In the genomic region with DNA sequence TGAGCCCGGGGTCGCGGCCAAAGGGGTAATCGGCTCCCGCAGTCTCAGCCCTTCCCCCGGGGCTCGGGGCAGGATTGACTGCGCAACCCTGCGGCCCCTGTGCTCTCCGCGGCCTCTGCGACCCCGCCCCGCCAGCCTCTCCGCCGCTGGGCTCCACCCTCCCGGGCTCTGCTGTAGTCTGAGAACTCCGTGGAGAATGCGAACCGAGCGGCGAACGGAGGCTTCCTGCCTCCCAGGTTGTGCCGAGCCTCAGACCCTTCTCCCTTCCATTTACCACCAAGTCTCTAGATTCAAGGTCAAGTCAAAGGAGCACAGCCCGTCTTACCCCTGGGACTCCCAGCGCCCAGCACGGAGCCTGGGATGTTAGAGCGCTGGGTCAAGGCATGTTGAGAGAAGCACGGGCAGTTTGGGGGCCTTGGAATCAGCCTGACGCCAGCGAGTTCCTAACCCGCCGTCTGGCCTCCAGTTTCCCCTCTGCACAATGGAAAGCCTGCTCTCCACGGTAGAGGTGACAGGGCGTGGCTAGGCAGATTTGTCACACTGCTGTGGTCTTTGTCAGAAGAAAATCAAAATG, we compare ENCODE assay signal across 8 cellular contexts. TPM values are rescaled to one million over a fixed set of nuclear protein-coding genes. Genes with fewer than 3 reads are reported as not detected.
A peak's percentile ranks its signal among the peaks of the same experiment; 100 is the strongest.
DNase-seq lines count a peak whose midpoint lies in the region; ATAC-seq, FAIRE-seq and TF ChIP-seq lines count a peak whose summit lies in the region.

No MANE protein-coding gene starts in this region.

- TF ChIP-seq CTCF in GM20000 (IDR thresholded peaks at IDR 0.05; ENCODE audit: extremely low read depth, missing control alignments), result no peak
- no peak for TF ChIP-seq CTCF in bronchial epithelial cell (IDR thresholded peaks at IDR 0.05; ENCODE audit: insufficient read depth, low read length, severe bottlenecking)
- no peak for TF ChIP-seq CTCF in keratinocyte (optimal IDR thresholded peaks at IDR 0.05 in 1 of 3, IDR thresholded peaks at IDR 0.05 in 1 of 3, conservative IDR thresholded peaks at IDR 0.05 in 1 of 3; ENCODE audit: extremely low read depth in 1 of 3, insufficient read depth in 2 of 3, low read length in 3 of 3)

- peak overlapping the region; percentile 91 to 95 for H3K27ac Mint-ChIP-seq in T-cell

- peaks cover 54 to 62% (median 57%) of the 10 kb centered on the region in 3 donors for H3K4me1 Mint-ChIP-seq in T-cell

- POLR2A ChIA-PET in T-cell (lab: Charles Lee), result interaction anchor here in 1 of 2 donors (0.7 kb wide), 1 partner anchor 46 kb away, joined by 3 read pairs; no protein-coding TSS in a partner anchor

- H3K36me3 Mint-ChIP-seq in T-cell, result peaks cover 25% of the 10 kb centered on the region

- H3K79me2 ChIP-seq in keratinocyte (ENCODE audit: control insufficient read depth, insufficient read depth, low read length), result peaks cover 65% of the 10 kb centered on the region

- DNase-seq in GM20000 (ENCODE audit: low spot score) (peak; percentile 34), T-cell (peak in 29 of 34 experiments; percentile 11 to 64 (median 45)), bronchial epithelial cell (ENCODE audit: low read depth) (no peak), keratinocyte (ENCODE audit: low read depth, low spot score) (no peak), CD1c-positive myeloid dendritic cell (ENCODE audit: extremely low spot score) (no peak)
- peak; percentile 52 for DNase-seq in stimulated activated CD4-positive, alpha-beta T cell treated with anti-CD3 and anti-CD28 coated beads, Interleukin-12 subunit alpha, Interleukin-12 subunit beta, amount 100 ng/mL, for 4 hours

- CTCF ChIA-PET in T-cell (lab: Charles Lee), result interaction anchor here (0.6 to 1.0 kb wide), 5 partner anchors 24 to 295 kb away, joined by 3 to 7 read pairs (median 4); no protein-coding TSS in a partner anchor

- H3K36me3 ChIP-seq in bronchial epithelial cell (ENCODE audit: control insufficient read depth, insufficient read depth, low read length), result no peaks in the 10 kb centered on the region
- H3K36me3 ChIP-seq in keratinocyte (ENCODE audit: control insufficient read depth in 2 of 2, extremely low read depth in 1 of 2, insufficient read depth in 2 of 2, low read length in 2 of 2), result peaks cover 0 to 1% of the 10 kb centered on the region in 2 experiments

- H4K20me1 ChIP-seq in keratinocyte (ENCODE audit: control insufficient read depth, extremely low read depth, insufficient read depth, low read length), result no peaks in the 10 kb centered on the region

- no peaks in the 10 kb centered on the region for H3K27me3 ChIP-seq in bronchial epithelial cell (ENCODE audit: control insufficient read depth, insufficient read depth, low read length)
- no peaks in the 10 kb centered on the region for H3K27me3 ChIP-seq in keratinocyte (ENCODE audit: control insufficient read depth, extremely low read depth, insufficient read depth, low read length)

- peaks cover 8% of the 10 kb centered on the region for H3K9me1 ChIP-seq in keratinocyte (ENCODE audit: control insufficient read depth, extremely low read depth, insufficient read depth, low read length)

- H2AFZ ChIP-seq in keratinocyte (ENCODE audit: control insufficient read depth, low read length), result peak overlapping the region; percentile 4

- H3K9me3 ChIP-seq in keratinocyte (ENCODE audit: control insufficient read depth, low read depth, low read length), result no peaks in the 10 kb centered on the region

- peak overlapping the region; percentile 62 for H3K4me3 ChIP-seq in bronchial epithelial cell (ENCODE audit: low read depth, low read length)
- peak overlapping the region; percentile 75 to 99 (median 97) for H3K4me3 ChIP-seq in keratinocyte (ENCODE audit: control insufficient read depth in 2 of 3, extremely low read depth in 1 of 3, insufficient read depth in 2 of 3, low read depth in 1 of 3, low read length in 3 of 3)

- peak overlapping the region; percentile 88 for H3K27ac ChIP-seq in keratinocyte (ENCODE audit: control insufficient read depth, insufficient read depth, low read length)

- no peaks in the 10 kb centered on the region for H3K27me3 Mint-ChIP-seq in T-cell

- no peaks in the 10 kb centered on the region for H3K9me3 Mint-ChIP-seq in T-cell

- FAIRE-seq in bronchial epithelial cell (lab: Jason Lieb, UNC) (no peak), keratinocyte (lab: Jason Lieb, UNC) (no peak)

- ATAC-seq in T-cell (replicated peaks in 1 of 4) (peak; percentile 26 to 48 (median 44)), HG03460 (IDR thresholded peaks at IDR 0.05; ENCODE audit: unreplicated experiment) (no peak), GM21381 (IDR thresholded peaks at IDR 0.05; ENCODE audit: unreplicated experiment) (no peak)

- dilution Hi-C loops in keratinocyte (cut with MboI; ENCODE audit: extremely low pct_ligation_motif_present, low sequenced_read_pairs), result no loop called here

- H3K4me1 ChIP-seq in keratinocyte (ENCODE audit: control insufficient read depth, extremely low read depth, insufficient read depth, low read length), result peaks cover 45% of the 10 kb centered on the region

- peak overlapping the region; percentile 77 for H3K4me2 ChIP-seq in keratinocyte (ENCODE audit: control insufficient read depth, extremely low read depth, insufficient read depth, low read depth, low read length)

- peak overlapping the region; percentile 91 to 99 (median 92) for H3K4me3 Mint-ChIP-seq in T-cell

- peak overlapping the region; percentile 89 for H3K9ac ChIP-seq in keratinocyte (ENCODE audit: control insufficient read depth, extremely low read depth, insufficient read depth, low read length)

RNA-seq across cellular contexts. Expression of gene ATP2B4, which starts 3.0 kb away (rescaled TPM):
- total RNA-seq in T-cell (10 to 100 TPM; 45.5 to 93.1 (median 84.9) TPM), bronchial epithelial cell (27.4 and 71.7 TPM in 2 replicates)
- polyA plus RNA-seq in keratinocyte, result 76.9 to 112 TPM (median 84.8 TPM) in 3 replicates
- 27.7 TPM for polyA plus RNA-seq in keratinocyte (2011; ENCODE audit: low read depth)
- polyA plus RNA-seq in keratinocyte (2011; cell fraction: cytosol; rRNA removed), result 26.3 and 45.0 TPM in 2 replicates
- 201 and 208 TPM in 2 replicates for polyA plus RNA-seq in keratinocyte (2011; cell fraction: nucleus; rRNA removed)
- 61.6 and 86.8 TPM in 2 replicates for polyA plus RNA-seq in keratinocyte (2012; ENCODE audit: low replicate concordance)
- 144 to 335 TPM (median 224 TPM) in 3 replicates for polyA minus RNA-seq in keratinocyte
- 83.3 TPM for polyA minus RNA-seq in keratinocyte (2011; cell fraction: cytosol; rRNA and poly(A)+ RNA removed)
- polyA minus RNA-seq in keratinocyte (2011; cell fraction: nucleus; rRNA and poly(A)+ RNA removed), result 266 and 461 TPM in 2 replicates

Comparison
In these comparisons a context has a peak if more than half of its experiments do, and no peak if none do; other contexts are left out.
1. DNase-seq: peak in GM20000 (single experiment), T-cell (29 of 34) and stimulated activated CD4-positive, alpha-beta T cell treated with anti-CD3 and anti-CD28 coated beads, Interleukin-12 subunit alpha, Interleukin-12 subunit beta, amount 100 ng/mL, for 4 hours (single experiment); none in bronchial epithelial cell (single experiment), keratinocyte (single experiment) and CD1c-positive myeloid dendritic cell (single experiment).
2. ATAC-seq: peak in T-cell (4 of 4); none in HG03460 (single experiment) and GM21381 (single experiment).